Comparison of ENCODE assay signal across 27 cellular contexts in genomic region chr12:98574110-98574509, GRCh38. TPM values are rescaled to one million over a fixed set of nuclear protein-coding genes. Genes with fewer than 3 reads are reported as not detected.
DNase-seq lines count a peak whose midpoint lies in the region; ATAC-seq, FAIRE-seq and TF ChIP-seq lines count a peak whose summit lies in the region.
"Had no signal": no experiment of that assay in that cellular context is flagged by ENCODE, and none has a peak within 500 bp of the region (broad histone marks: within the 10 kb centered on the region; RNA-seq: fewer than 3 reads in every experiment).

No MANE protein-coding gene starts in this region.

- H3K27ac ChIP-seq in A549 (peak overlapping the region; percentile 40 to 49; a peak in 5 of 6 replicates), HCT116 (ENCODE audit: low read depth, low read length) (no peak overlapping the region), endodermal cell (ENCODE audit: low read depth, low read length) (no peak overlapping the region), liver (ENCODE audit: low read depth in 1 of 2, low read length in 2 of 2) (peak overlapping the region; percentile 75 to 88)

- no peak overlapping the region for H2AFZ ChIP-seq in HCT116 (ENCODE audit: low read depth, low read length, poor library complexity, severe bottlenecking)

- no TSS peak for BruUV-seq in HCT116 (replicated peaks; lab: Mats Ljungman, UMichigan)

- 3% methylated on average over 1 of the region's 1 CpG for whole genome bisulfite sequencing in A549 (ENCODE audit: missing lambda C conversion rate)
- WGBS in endodermal cell (ENCODE audit: insufficient coverage in 1 of 2, insufficient read length in 1 of 2), 2 experiments: 92% methylated on average over 1 of the region's 1 CpG
- 30% methylated on average over 1 of the region's 1 CpG for WGBS in liver

- H3K4me3 ChIP-seq in A549 (no peak overlapping the region), HCT116 (replicated peaks in 1 of 2; ENCODE audit: low read depth in 1 of 2, low read length in 2 of 2) (no peak overlapping the region), endodermal cell (ENCODE audit: low read length) (no peak overlapping the region), liver (ENCODE audit: low read depth in 1 of 3, low read length in 3 of 3) (no peak overlapping the region)

- no peaks in the 10 kb centered on the region for H3K36me3 Mint-ChIP-seq in endodermal cell (ENCODE audit: low read depth)
- H3K36me3 Mint-ChIP-seq: activated CD8-positive, alpha-beta memory T cell treated with anti-CD3 and anti-CD28 coated beads, Interleukin-2, amount 10 ng/mL, durations not matched to agents 7 days and 5 days; activated naive CD4-positive, alpha-beta T cell treated with anti-CD3 and anti-CD28 coated beads, Interleukin-2, amount 50 U/mL, for 24 hours; mesothelial cell of epicardium had no signal

- H4K20me1 ChIP-seq in HCT116 (ENCODE audit: insufficient read depth): no peaks in the 10 kb centered on the region

- H3K9me3 ChIP-seq in A549 (no peaks in the 10 kb centered on the region), HCT116 (ENCODE audit: control insufficient read depth in 1 of 2, insufficient read depth in 1 of 2, low read depth in 1 of 2, low read length in 2 of 2) (no peaks in the 10 kb centered on the region), endodermal cell (ENCODE audit: control insufficient read depth, low read length) (no peaks in the 10 kb centered on the region), liver (ENCODE audit: control insufficient read depth in 4 of 4, low read length in 3 of 4) (no peaks in the 10 kb centered on the region)

- peaks cover 5% of the 10 kb centered on the region for H3K4me1 Mint-ChIP-seq in endodermal cell
- H3K4me1 Mint-ChIP-seq: activated CD8-positive, alpha-beta memory T cell treated with anti-CD3 and anti-CD28 coated beads, Interleukin-2, amount 10 ng/mL, durations not matched to agents 7 days and 5 days; activated naive CD4-positive, alpha-beta T cell treated with anti-CD3 and anti-CD28 coated beads, Interleukin-2, amount 50 U/mL, for 24 hours; CD4-positive, CD25-positive, alpha-beta regulatory T cell; central memory CD8-positive, alpha-beta T cell; mesothelial cell of epicardium had no signal

- TF ChIP-seq EP300 in A549 (IDR thresholded peaks at IDR 0.05): no peak

- intact Hi-C loops in HCT116 (cut with micrococcal nuclease): no loop called here

- no peak overlapping the region for H3K4me3 Mint-ChIP-seq in endodermal cell
- H3K4me3 Mint-ChIP-seq: activated CD8-positive, alpha-beta memory T cell treated with anti-CD3 and anti-CD28 coated beads, Interleukin-2, amount 10 ng/mL, durations not matched to agents 7 days and 5 days; activated naive CD4-positive, alpha-beta T cell treated with anti-CD3 and anti-CD28 coated beads, Interleukin-2, amount 50 U/mL, for 24 hours; activated T-helper 1 cell treated with anti-CD3 and anti-CD28 coated beads, Interleukin-12 subunit alpha, Interleukin-12 subunit beta, Interleukin-2, Interleukin-4 antibody, amounts not matched to agents 30 ng/mL and 10 ng/mL and 1 ng/mL, durations not matched to agents 14 hours and 24 hours and 36 hours; CD4-positive, CD25-positive, alpha-beta regulatory T cell; central memory CD8-positive, alpha-beta T cell; HFFc6; mesothelial cell of epicardium; nephron progenitor cell had no signal

- H3K36me3 ChIP-seq in HCT116 (ENCODE audit: control insufficient read depth in 1 of 2, insufficient read depth in 2 of 2, low read length in 2 of 2) (no peaks in the 10 kb centered on the region), endodermal cell (ENCODE audit: control insufficient read depth, insufficient read depth, low read length) (no peaks in the 10 kb centered on the region), liver (ENCODE audit: control insufficient read depth in 4 of 4, insufficient read depth in 3 of 4, low read depth in 1 of 4, low read length in 3 of 4) (no peaks in the 10 kb centered on the region)

- no peaks in the 10 kb centered on the region for H3K9me2 ChIP-seq in HCT116 (ENCODE audit: insufficient read depth)

- RAD21 ChIA-PET in HCT116 (lab: Charles Lee; ENCODE audit: low non-redundant PET in 1 of 2, low total read pairs in 2 of 2, uncharacterized antibody in 2 of 2, unreplicated experiment in 2 of 2): no interaction called here

- no peaks in the 10 kb centered on the region for H3K79me2 ChIP-seq in HCT116 (ENCODE audit: insufficient read depth, low read length)

- POLR2A ChIA-PET in A549 (lab: Yijun Ruan, JAX) (no interaction called here), HCT116 (lab: Charles Lee) (no interaction called here)

- DNase-seq in A549 (ENCODE audit: low read depth in 1 of 2, low spot score in 1 of 2): peak in 1 of 2 experiments; percentile 58
- no peak for DNase-seq in HCT116 (ENCODE audit: low read depth, low spot score)
- DNase-seq in endodermal cell: peak; percentile 13
- no peak for DNase-seq in cerebellar nuclear complex (lab: John Stamatoyannopoulos, UW)
- DNase-seq in NCI-H2171 treated with DMSO at 0.1 percent for 48 hours (lab: John Stamatoyannopoulos, UW): no peak
- no peak for DNase-seq in NCI-H524 (lab: John Stamatoyannopoulos, UW)
- DNase-seq: activated CD4-positive, alpha-beta T cell treated with anti-CD3 and anti-CD28 coated beads for 48 hours; activated CD8-positive, alpha-beta memory T cell treated with anti-CD3 and anti-CD28 coated beads, Interleukin-2, amount 10 ng/mL, durations not matched to agents 7 days and 5 days; anterior cingulate cortex; CD4-positive, CD25-positive, alpha-beta regulatory T cell; foreskin melanocyte; GDM1; HFFc6; kidney; NCI-H1105; NCI-H2029 treated with DMSO at 0.1 percent for 48 hours; nephron progenitor cell; OCI-M1; T-helper 1 cell had no signal

- H3K27ac Mint-ChIP-seq in endodermal cell: no peak overlapping the region
- H3K27ac Mint-ChIP-seq: activated CD8-positive, alpha-beta memory T cell treated with anti-CD3 and anti-CD28 coated beads, Interleukin-2, amount 10 ng/mL, durations not matched to agents 7 days and 5 days; activated naive CD4-positive, alpha-beta T cell treated with anti-CD3 and anti-CD28 coated beads, Interleukin-2, amount 50 U/mL, for 24 hours; activated T-helper 1 cell treated with anti-CD3 and anti-CD28 coated beads, Interleukin-12 subunit alpha, Interleukin-12 subunit beta, Interleukin-2, Interleukin-4 antibody, amounts not matched to agents 30 ng/mL and 10 ng/mL and 1 ng/mL, durations not matched to agents 14 hours and 24 hours and 36 hours; CD4-positive, CD25-positive, alpha-beta regulatory T cell; HFFc6; mesothelial cell of epicardium; nephron progenitor cell had no signal

- CTCF ChIA-PET in A549 (lab: Yijun Ruan, JAX) (interaction anchor here (0.6 to 1.2 kb wide), 2 partner anchors 12 kb away, joined by 3 read pairs; no protein-coding TSS in a partner anchor), HCT116 (lab: Charles Lee) (no interaction called here)

- H3K27me3 ChIP-seq in HCT116 (ENCODE audit: insufficient read depth, low read length) (no peaks in the 10 kb centered on the region), endodermal cell (ENCODE audit: control insufficient read depth, insufficient read depth, low read length, poor library complexity, severe bottlenecking) (no peaks in the 10 kb centered on the region), liver (ENCODE audit: control insufficient read depth in 4 of 4, insufficient read depth in 4 of 4, low read length in 3 of 4) (no peaks in the 10 kb centered on the region)

- no peak overlapping the region for H3K9ac ChIP-seq in HCT116 (ENCODE audit: low read length)
- no peak overlapping the region for H3K9ac ChIP-seq in endodermal cell (ENCODE audit: extremely low read depth, low read length, poor library complexity, severe bottlenecking)
- H3K9ac ChIP-seq in liver (ENCODE audit: low read depth in 1 of 2, low read length in 2 of 2): peak overlapping the region; percentile 27 to 36

- H3K4me1 ChIP-seq in A549 (peaks cover 24% of the 10 kb centered on the region), HCT116 (ENCODE audit: control insufficient read depth in 1 of 2, insufficient read depth in 2 of 2, low read length in 2 of 2) (peaks cover 11 to 20% of the 10 kb centered on the region in 2 experiments), endodermal cell (ENCODE audit: control insufficient read depth, insufficient read depth, low read length) (no peaks in the 10 kb centered on the region), liver (ENCODE audit: control insufficient read depth in 4 of 4, insufficient read depth in 4 of 4, low read length in 3 of 4) (peaks cover 0 to 15% (median 6%) of the 10 kb centered on the region in 4 donors)

- no peak for TF ChIP-seq CTCF in A549 (IDR thresholded peaks at IDR 0.05)
- TF ChIP-seq CTCF in HCT116 (IDR thresholded peaks at IDR 0.05 in 2 of 3, conservative IDR thresholded peaks at IDR 0.05 in 1 of 3; ENCODE audit: borderline replicate concordance in 1 of 3, insufficient read depth in 1 of 3, low read depth in 2 of 3, low read length in 2 of 3): no peak
- TF ChIP-seq CTCF in endodermal cell (conservative IDR thresholded peaks at IDR 0.05): no peak
- no peak for TF ChIP-seq CTCF in liver (IDR thresholded peaks at IDR 0.05; ENCODE audit: low read depth, low read length, missing input control)

- FAIRE-seq in A549 (lab: Jason Lieb, UNC): no peak
- FAIRE-seq: kidney, TTC549, urothelium cell line had no signal

- H3K4me2 ChIP-seq in A549 (peak overlapping the region; percentile 48), HCT116 (ENCODE audit: low read length) (peak overlapping the region; percentile 17; the same call in 1 of the 2 replicates)

- H3K27me3 Mint-ChIP-seq in endodermal cell (ENCODE audit: insufficient read depth): no peaks in the 10 kb centered on the region
- H3K27me3 Mint-ChIP-seq: activated CD8-positive, alpha-beta memory T cell treated with anti-CD3 and anti-CD28 coated beads, Interleukin-2, amount 10 ng/mL, durations not matched to agents 7 days and 5 days; activated naive CD4-positive, alpha-beta T cell treated with anti-CD3 and anti-CD28 coated beads, Interleukin-2, amount 50 U/mL, for 24 hours; central memory CD8-positive, alpha-beta T cell had no signal

- peaks cover 3% of the 10 kb centered on the region for H3K9me3 Mint-ChIP-seq in endodermal cell
- H3K9me3 Mint-ChIP-seq: activated naive CD4-positive, alpha-beta T cell treated with anti-CD3 and anti-CD28 coated beads, Interleukin-2, amount 50 U/mL, for 24 hours; activated T-helper 1 cell treated with anti-CD3 and anti-CD28 coated beads, Interleukin-12 subunit alpha, Interleukin-12 subunit beta, Interleukin-2, Interleukin-4 antibody, amounts not matched to agents 30 ng/mL and 10 ng/mL and 1 ng/mL, durations not matched to agents 14 hours and 24 hours and 36 hours; CD4-positive, CD25-positive, alpha-beta regulatory T cell; central memory CD8-positive, alpha-beta T cell; HFFc6 had no signal

- no peak for TF ChIP-seq POLR2A in A549 (IDR thresholded peaks at IDR 0.05; ENCODE audit: low read length)
- no peak for TF ChIP-seq POLR2A in HCT116 (IDR thresholded peaks at IDR 0.05; ENCODE audit: borderline replicate concordance, extremely low read depth, insufficient read depth, insufficient read length)

- ATAC-seq in A549 (peak; percentile 77 to 81; a peak in 5 of 6 replicates), HCT116 (no peak), HG03139 (IDR thresholded peaks at IDR 0.05; ENCODE audit: unreplicated experiment) (no peak)
- ATAC-seq: activated CD8-positive, alpha-beta memory T cell treated with anti-CD3 and anti-CD28 coated beads, Interleukin-2, amount 10 ng/mL, durations not matched to agents 7 days and 5 days had no signal

- TF ChIP-seq RAD21 in A549 (conservative IDR thresholded peaks at IDR 0.05 in 1 of 2, IDR thresholded peaks at IDR 0.05 in 1 of 2) (no peak), HCT116 (IDR thresholded peaks at IDR 0.05; ENCODE audit: low read depth) (no peak), liver (IDR thresholded peaks at IDR 0.05) (peak; percentile 8 to 33)

RNA-seq across cellular contexts. Expression of gene SLC25A3, which starts 19.4 kb away (rescaled TPM):
- polyA plus RNA-seq in A549 (2011; rRNA removed) (1,065 and 1,232 TPM in 2 replicates), A549 (2017; fragmentation: RNase III; extraction: RNeasy Plus Mini Kit Qiagen cat#74134 plus additional on column Dnase treatment) (755 to 799 TPM (median 790 TPM) in 3 replicates), liver (100 to 1,000 TPM; 285 to 300 TPM)
- 621 and 661 TPM in 2 replicates for polyA plus RNA-seq in A549 (2012; cell fraction: cytosol; rRNA removed)
- 923 and 1,290 TPM in 2 replicates for polyA plus RNA-seq in A549 (2012; cell fraction: nucleus; rRNA removed)
- polyA minus RNA-seq in A549 (2011; rRNA and poly(A)+ RNA removed): 461 and 489 TPM in 2 replicates
- total RNA-seq in HCT116 (2021; ENCODE audit: unreplicated experiment) (927 TPM), endodermal cell (100 to 1,000 TPM; 522 to 531 TPM), liver (100 to 1,000 TPM; 223 to 400 TPM)
- polyA plus RNA-seq in HCT116 (2012): 672 and 706 TPM in 2 replicates
- 694 TPM for polyA plus RNA-seq in endodermal cell (2013, experiment 1 of 2)
- 600 TPM for polyA plus RNA-seq in endodermal cell (2013, experiment 2 of 2)

RNA-seq across cellular contexts. Expression of gene TMPO, which starts 58.7 kb away (rescaled TPM):
- polyA plus RNA-seq in A549 (2011; rRNA removed) (127 and 169 TPM in 2 replicates), A549 (2017; fragmentation: RNase III; extraction: RNeasy Plus Mini Kit Qiagen cat#74134 plus additional on column Dnase treatment) (88.9 to 101 TPM (median 100 TPM) in 3 replicates), liver (10 to 100 TPM; 10.9 to 13.1 TPM)
- polyA plus RNA-seq in A549 (2012; cell fraction: cytosol; rRNA removed): 38.1 and 45.3 TPM in 2 replicates
- 40.6 and 44.4 TPM in 2 replicates for polyA plus RNA-seq in A549 (2012; cell fraction: nucleus; rRNA removed)
- polyA minus RNA-seq in A549 (2011; rRNA and poly(A)+ RNA removed): 46.6 and 57.9 TPM in 2 replicates
- total RNA-seq in HCT116 (2021; ENCODE audit: unreplicated experiment) (207 TPM), endodermal cell (100 to 1,000 TPM; 176 to 203 TPM), liver (100 to 1,000 TPM in 1 of 2 donors, 10 to 100 TPM in 1; 74.7 to 175 TPM)
- polyA plus RNA-seq in HCT116 (2012): 38.6 and 56.5 TPM in 2 replicates
- polyA plus RNA-seq in endodermal cell (2013, experiment 1 of 2): 186 TPM
- 205 TPM for polyA plus RNA-seq in endodermal cell (2013, experiment 2 of 2)

Comparison
In these comparisons a context has a peak if more than half of its experiments do, and no peak if none do; other contexts are left out.
1. ATAC-seq: peak in A549 (2 of 2); none in HCT116 (single experiment) and HG03139 (single experiment).
2. H3K27ac ChIP-seq: peak in A549 (2 of 2) and liver (2 of 2); none in HCT116 (single experiment) and endodermal cell (single experiment).
3. H3K9ac ChIP-seq: peak in liver (2 of 2); none in HCT116 (single experiment) and endodermal cell (single experiment).